Comparison of ENCODE assay signal across 11 cellular contexts in the genomic region with DNA sequence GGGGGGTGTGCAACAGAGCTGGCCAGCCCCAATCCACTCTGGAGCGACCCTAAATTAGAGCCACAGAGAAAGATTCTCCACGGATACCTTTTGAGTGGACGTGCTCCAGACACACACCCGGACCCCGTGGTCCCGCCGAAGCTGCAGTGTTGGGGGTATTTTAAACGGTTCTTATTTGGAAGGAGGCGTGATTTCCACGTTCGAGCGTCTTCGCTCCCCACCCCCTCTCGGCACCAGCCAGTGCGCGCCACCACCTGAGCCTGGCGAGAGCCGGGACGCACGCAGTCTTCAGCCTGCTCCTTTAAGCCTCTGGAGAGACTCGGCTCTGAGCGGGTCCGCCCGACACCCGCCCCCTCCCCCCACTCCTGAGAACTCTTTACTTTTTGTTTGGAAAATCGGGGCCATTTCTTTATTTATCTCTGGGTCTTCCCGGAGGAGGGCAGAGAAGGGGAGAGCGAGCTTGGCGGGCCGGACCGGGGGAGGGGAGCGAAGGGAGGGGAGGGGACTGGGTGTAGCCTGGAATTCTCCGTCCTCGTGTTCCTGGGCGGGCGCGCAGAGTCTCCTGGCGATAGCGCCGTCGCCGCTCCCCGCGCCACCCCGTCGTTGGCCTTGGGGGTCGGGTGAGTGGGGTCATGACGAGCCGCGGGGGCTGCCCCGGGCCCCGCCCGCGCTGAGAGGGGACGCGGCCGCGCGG. TPM values are rescaled to one million over a fixed set of nuclear protein-coding genes. Genes with fewer than 3 reads are reported as not detected.
DNase-seq lines count a peak whose midpoint lies in the region; ATAC-seq, FAIRE-seq and TF ChIP-seq lines count a peak whose summit lies in the region.
"Had no signal": no experiment of that assay in that cellular context is flagged by ENCODE, and none has a peak within 500 bp of the region (broad histone marks: within the 10 kb centered on the region; RNA-seq: fewer than 3 reads in every experiment).

No MANE protein-coding gene starts in this region.

- H3K36me3 ChIP-seq in H7 (replicated peaks; ENCODE audit: control insufficient read depth, insufficient read depth, low read length) = no peaks in the 10 kb centered on the region
- no peaks in the 10 kb centered on the region for H3K36me3 ChIP-seq in neural progenitor cell
- no peaks in the 10 kb centered on the region for H3K36me3 ChIP-seq in kidney (ENCODE audit: control insufficient read depth in 1 of 2, insufficient read depth in 2 of 2, low read length in 2 of 2)

- peaks cover 66% of the 10 kb centered on the region for H3K27me3 Mint-ChIP-seq in neural progenitor cell (ENCODE audit: insufficient read depth, low read depth)

- peak overlapping the region; percentile 94 for H3K4me2 ChIP-seq in neural progenitor cell

- H3K27me3 ChIP-seq in H7 (ENCODE audit: control insufficient read depth, insufficient read depth, low read length) = peaks cover 19% of the 10 kb centered on the region
- peaks cover 0 to 89% (median 32%) of the 10 kb centered on the region in 45 donors for H3K27me3 ChIP-seq in dorsolateral prefrontal cortex
- peaks cover 93% of the 10 kb centered on the region for H3K27me3 ChIP-seq in neural progenitor cell

- no peaks in the 10 kb centered on the region for H3K9me3 Mint-ChIP-seq in neural progenitor cell

- H3K9ac ChIP-seq in neural progenitor cell (no peak overlapping the region), kidney (ENCODE audit: low read length in 2 of 2) (no peak overlapping the region)

- intact Hi-C loops in dorsolateral prefrontal cortex (cut with DNase I) = no loop called here
- intact Hi-C loops in kidney (cut with DNase I) = no loop called here

- H3K9me3 ChIP-seq in neural progenitor cell (ENCODE audit: low read depth) (no peaks in the 10 kb centered on the region), kidney (ENCODE audit: control insufficient read depth in 1 of 2, low read length in 2 of 2) (no peaks in the 10 kb centered on the region)

- H3K4me1 Mint-ChIP-seq in neural progenitor cell = peaks cover 14% of the 10 kb centered on the region

- H3K4me1 ChIP-seq in neural progenitor cell (peaks cover 17% of the 10 kb centered on the region), kidney (ENCODE audit: control insufficient read depth in 1 of 2, insufficient read depth in 1 of 2, low read depth in 1 of 2, low read length in 2 of 2) (peaks cover 0 to 2% of the 10 kb centered on the region in 2 donors)

- H3K4me3 Mint-ChIP-seq in neural progenitor cell = peak overlapping the region; percentile 81

- no peaks in the 10 kb centered on the region for H4K20me1 ChIP-seq in neural progenitor cell (ENCODE audit: low read depth)

- H2AFZ ChIP-seq in neural progenitor cell (replicated peaks) = peak overlapping the region; percentile 79

- ATAC-seq in esophagus mucosa = no peak

- H3K27ac Mint-ChIP-seq in neural progenitor cell = no peak overlapping the region
- H3K27ac Mint-ChIP-seq: IgD-negative memory B cell had no signal

- H3K79me2 ChIP-seq in neural progenitor cell (ENCODE audit: low read depth) = no peaks in the 10 kb centered on the region

- no peaks in the 10 kb centered on the region for H3F3A ChIP-seq in neural progenitor cell (ENCODE audit: low read depth)

- H3K36me3 Mint-ChIP-seq in neural progenitor cell = no peaks in the 10 kb centered on the region
- H3K36me3 Mint-ChIP-seq: IgD-negative memory B cell had no signal

- TF ChIP-seq CTCF in 22Rv1 (IDR thresholded peaks at IDR 0.05) = no peak
- TF ChIP-seq CTCF in dorsolateral prefrontal cortex (IDR thresholded peaks at IDR 0.05 in 54 of 56, conservative IDR thresholded peaks at IDR 0.05 in 2 of 56; ENCODE audit: low read depth in 1 of 56, partially characterized antibody in 56 of 56) = no peak
- no peak for TF ChIP-seq CTCF in neural progenitor cell (IDR thresholded peaks at IDR 0.05)
- TF ChIP-seq CTCF in kidney (IDR thresholded peaks at IDR 0.05; ENCODE audit: borderline replicate concordance, extremely low read depth, insufficient read depth) = no peak
- TF ChIP-seq CTCF in GM10266 (IDR thresholded peaks at IDR 0.05; ENCODE audit: control insufficient read depth, insufficient read depth, low read depth, missing control alignments) = no peak

- no peak for FAIRE-seq in kidney (lab: Jason Lieb, UNC)

- in situ Hi-C loops in ACHN (cut with HindIII; ENCODE audit: low pct_ligation_motif_present, low pct_unique_long_range_greater_than_20kb, low sequenced_read_pairs) = no loop called here

- H3K4me3 ChIP-seq in H7 (ENCODE audit: insufficient read depth, low read depth, low read length) = peak overlapping the region; percentile 74
- H3K4me3 ChIP-seq in dorsolateral prefrontal cortex = peak overlapping the region in 56 of 59 donors; percentile 14 to 67 (median 46)
- H3K4me3 ChIP-seq in neural progenitor cell = peak overlapping the region; percentile 55
- H3K4me3 ChIP-seq in kidney (ENCODE audit: low read length in 2 of 2) = no peak overlapping the region

- H3K27ac ChIP-seq in 22Rv1 = peak overlapping the region; percentile 50
- peak overlapping the region in 9 of 59 donors; percentile 7 to 71 (median 32) for H3K27ac ChIP-seq in dorsolateral prefrontal cortex
- H3K27ac ChIP-seq in neural progenitor cell = no peak overlapping the region
- H3K27ac ChIP-seq in kidney (ENCODE audit: low read depth in 2 of 2, low read length in 2 of 2) = no peak overlapping the region

- DNase-seq in H7 (peak; percentile 86), dorsolateral prefrontal cortex (peak in 2 of 10 donors; percentile 44), neural progenitor cell (ENCODE audit: low spot score) (peak; percentile 67), kidney (no peak), ACHN (no peak), GM10266 (ENCODE audit: extremely low spot score) (no peak)
- DNase-seq: EL, SW 1271 had no signal

RNA-seq across cellular contexts. Expression of a gene that starts 0.7 kb away (rescaled TPM):
- 4.3 and 5.7 TPM in 2 replicates for total RNA-seq in H7 (2014; rRNA removed; shearing (Covaris generic))
- total RNA-seq in dorsolateral prefrontal cortex = 10 to 100 TPM in 70 of 120 experiments, 1 to 10 TPM in 50; 6.0 to 21.8 (median 10.6) TPM
- total RNA-seq in neural progenitor cell (ENCODE audit: low replicate concordance) = 0.03 and 0.07 TPM in 2 replicates
- under 0.01 TPM for total RNA-seq in esophagus mucosa
- 0.63 TPM for total RNA-seq in kidney
- polyA plus RNA-seq in kidney (ENCODE audit: insufficient read depth, low read depth, low replicate concordance) = not detected
- polyA plus RNA-seq: IgD-negative memory B cell had no signal

Comparison
In these comparisons a context has a peak if more than half of its experiments do, and no peak if none do; other contexts are left out.
1. DNase-seq: peak in H7 (single experiment) and neural progenitor cell (single experiment); none in kidney (single experiment), ACHN (single experiment) and GM10266 (single experiment).
2. H3K4me3 ChIP-seq: peak in H7 (single experiment), dorsolateral prefrontal cortex (56 of 59) and neural progenitor cell (single experiment); none in kidney (0 of 2).